In genomic region chr3:141659821-141660597, GRCh38 we compare ENCODE assay signal across 8 cellular contexts.
A peak's percentile ranks its signal among the peaks of the same experiment; 100 is the strongest.
DNase-seq lines count a peak whose midpoint lies in the region; FAIRE-seq and TF ChIP-seq lines count a peak whose summit lies in the region.

No MANE protein-coding gene starts in this region.

- no peak overlapping the region for H3K27ac ChIP-seq in smooth muscle cell (ENCODE audit: low read depth)

- no peaks in the 10 kb centered on the region for H3K9me3 ChIP-seq in smooth muscle cell (replicated peaks; ENCODE audit: low read depth)

- no peaks in the 10 kb centered on the region for H3F3A ChIP-seq in smooth muscle cell (ENCODE audit: low read depth)

- 2% methylated on average over 58 of the region's 64 CpGs for WGBS in smooth muscle cell (ENCODE audit: low lambda C conversion rate)

- DNase-seq in activated CD4-positive, alpha-beta T cell treated with anti-CD3 and anti-CD28 coated beads for 48 hours: peak; percentile 10
- no peak for DNase-seq in activated CD4-positive, alpha-beta T cell treated with anti-CD3 and anti-CD28 coated beads for 1 hour
- DNase-seq in NCI-H446 treated with DMSO at 0.1 percent for 48 hours (lab: John Stamatoyannopoulos, UW) (peak; percentile 17), bronchial epithelial cell (ENCODE audit: low read depth) (no peak), kidney tubule cell (ENCODE audit: low spot score) (peak; percentile 64), smooth muscle cell (lab: John Stamatoyannopoulos, UW; ENCODE audit: unreplicated experiment) (peak; percentile 19), OCI-M2 (lab: John Stamatoyannopoulos, UW; ENCODE audit: unreplicated experiment) (no peak), erythroblast (lab: John Stamatoyannopoulos, UW) (no peak)

- TF ChIP-seq CTCF in bronchial epithelial cell (IDR thresholded peaks at IDR 0.05; ENCODE audit: insufficient read depth, low read length, severe bottlenecking) (no peak), smooth muscle cell (IDR thresholded peaks at IDR 0.05; ENCODE audit: borderline replicate concordance, insufficient read depth, poor library complexity, severe bottlenecking) (no peak)

- peaks cover 10% of the 10 kb centered on the region for H3K4me1 ChIP-seq in smooth muscle cell (ENCODE audit: low read depth)

- H3K9ac ChIP-seq in smooth muscle cell (ENCODE audit: low read depth): no peak overlapping the region

- TF ChIP-seq POLR2A in erythroblast (IDR thresholded peaks at IDR 0.05; ENCODE audit: low read length): no peak

- peak overlapping the region; percentile 100 for H3K4me2 ChIP-seq in smooth muscle cell

- no peaks in the 10 kb centered on the region for H3K36me3 ChIP-seq in bronchial epithelial cell (ENCODE audit: control insufficient read depth, insufficient read depth, low read length)
- no peaks in the 10 kb centered on the region for H3K36me3 ChIP-seq in smooth muscle cell (ENCODE audit: low read depth)

- peak overlapping the region; percentile 36 for H3K4me3 ChIP-seq in bronchial epithelial cell (ENCODE audit: low read depth, low read length)
- H3K4me3 ChIP-seq in smooth muscle cell: peak overlapping the region; percentile 65

- no peak for FAIRE-seq in bronchial epithelial cell (lab: Jason Lieb, UNC)

- H3K79me2 ChIP-seq in smooth muscle cell (ENCODE audit: low read depth): no peaks in the 10 kb centered on the region

- H4K20me1 ChIP-seq in smooth muscle cell (ENCODE audit: low read depth): no peaks in the 10 kb centered on the region

- peak overlapping the region; percentile 95 for H2AFZ ChIP-seq in smooth muscle cell (ENCODE audit: low read depth)

- H3K27me3 ChIP-seq in bronchial epithelial cell (ENCODE audit: control insufficient read depth, insufficient read depth, low read length) (peaks cover 14% of the 10 kb centered on the region), smooth muscle cell (ENCODE audit: low read depth) (peaks cover 10% of the 10 kb centered on the region)

Comparison
In these comparisons a context has a peak if more than half of its experiments do, and no peak if none do; other contexts are left out.
1. DNase-seq: peak in activated CD4-positive, alpha-beta T cell treated with anti-CD3 and anti-CD28 coated beads for 48 hours (single experiment), NCI-H446 treated with DMSO at 0.1 percent for 48 hours (single experiment), kidney tubule cell (single experiment) and smooth muscle cell (single experiment); none in activated CD4-positive, alpha-beta T cell treated with anti-CD3 and anti-CD28 coated beads for 1 hour (single experiment), bronchial epithelial cell (single experiment), OCI-M2 (single experiment) and erythroblast (0 of 2).